In the genomic region with DNA sequence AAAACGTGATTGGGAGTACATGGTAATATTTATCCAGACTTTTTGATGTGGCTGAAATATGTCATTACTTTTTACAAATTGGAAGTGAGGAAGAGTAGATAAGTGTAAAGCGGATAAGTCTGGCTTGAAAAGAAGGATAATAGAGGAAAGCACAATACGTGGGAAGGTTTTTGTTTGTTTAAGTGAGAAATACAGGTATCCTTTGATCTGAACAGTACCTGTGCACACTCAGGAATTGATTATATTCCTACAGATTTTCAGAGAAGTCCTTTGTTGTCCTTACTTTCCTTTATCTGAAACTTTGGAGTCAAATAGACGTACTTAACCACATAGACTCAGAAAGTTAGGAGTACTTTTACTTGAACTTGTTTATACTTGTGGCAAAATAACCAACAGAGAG, we compare ENCODE assay signal across 35 cellular contexts.
"Had no signal": no experiment of that assay in that cellular context is flagged by ENCODE, and none has a peak within 500 bp of the region (broad histone marks: within the 10 kb centered on the region; RNA-seq: fewer than 3 reads in every experiment).

No MANE protein-coding gene starts in this region.

- H3K27me3 ChIP-seq: MG63 had no signal

- H3K4me3 ChIP-seq: MG63 had no signal

- H3K9me3 ChIP-seq: MG63 had no signal

- DNase-seq: Karpas-422, Kasumi-1, MG63, MM.1S, MV-4-11, NCI-H1048, NCI-H1092, NCI-H1092 treated with DMSO at 0.1 percent for 48 hours, NCI-H1105, NCI-H1105 treated with DMSO at 0.1 percent for 48 hours, NCI-H1417, NCI-H1417 treated with DMSO at 0.1 percent for 48 hours, NCI-H1436, NCI-H1436 treated with DMSO at 0.1 percent for 48 hours, NCI-H146, NCI-H1694, NCI-H1694 treated with DMSO at 0.1 percent for 48 hours, NCI-H187, NCI-H187 treated with DMSO at 0.1 percent for 48 hours, NCI-H1930, NCI-H2029, NCI-H2029 treated with DMSO at 0.1 percent for 48 hours, NCI-H2081, NCI-H2081 treated with DMSO at 0.1 percent for 48 hours, NCI-H2107, NCI-H2171, NCI-H2171 treated with DMSO at 0.1 percent for 48 hours, NCI-H2227 treated with DMSO at 0.1 percent for 48 hours, NCI-H226, NCI-H345, NCI-H446, NCI-H446 treated with DMSO at 0.1 percent for 48 hours, NCI-H510A, NCI-H510A treated with DMSO at 0.1 percent for 48 hours, NCI-H524 had no signal
